In the genomic region with DNA sequence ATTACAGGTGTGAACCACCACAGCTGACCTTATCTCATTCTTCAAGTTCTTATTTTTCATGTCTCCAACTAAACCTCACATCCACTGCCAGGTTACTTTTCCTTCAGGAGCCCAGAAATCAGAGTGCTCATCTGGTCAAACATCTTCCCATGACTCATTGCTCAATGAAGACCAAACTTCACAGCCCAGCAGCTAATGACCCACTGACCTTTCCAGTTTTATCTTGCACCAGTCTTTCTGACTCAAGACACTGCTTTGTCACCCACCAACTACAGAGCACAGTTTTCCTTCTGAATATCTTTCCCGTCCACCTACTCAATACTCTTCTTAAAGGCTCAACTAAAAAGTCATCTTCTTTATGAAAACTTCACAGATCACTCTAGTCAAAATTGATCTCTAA, we compare ENCODE assay signal across 19 cellular contexts.
DNase-seq lines count a peak whose midpoint lies in the region; ATAC-seq, FAIRE-seq and TF ChIP-seq lines count a peak whose summit lies in the region.
"Had no signal": no experiment of that assay in that cellular context is flagged by ENCODE, and none has a peak within 500 bp of the region (broad histone marks: within the 10 kb centered on the region; RNA-seq: fewer than 3 reads in every experiment).

No MANE protein-coding gene starts in this region.

- H3K27me3 Mint-ChIP-seq in neural progenitor cell (ENCODE audit: insufficient read depth, low read depth), result peaks cover 2% of the 10 kb centered on the region
- H3K27me3 Mint-ChIP-seq: CD4-positive, alpha-beta T cell had no signal

- no peak overlapping the region for H3K4me2 ChIP-seq in A549
- no peak overlapping the region for H3K4me2 ChIP-seq in neural progenitor cell

- no peak overlapping the region for H3K27ac Mint-ChIP-seq in neural progenitor cell
- H3K27ac Mint-ChIP-seq: activated T-helper 2 cell treated with anti-CD3 and anti-CD28 coated beads, Interferon-gamma antibody, Interleukin-2, Interleukin-4, amounts not matched to agents 10 μg/mL and 5 μg/mL and 100 μg/mL, durations not matched to agents 14 hours and 24 hours and 36 hours; CD4-positive, alpha-beta T cell; endodermal cell; T-helper 2 cell treated with Interferon-gamma antibody and Interleukin-4, amounts not matched to agents 5 μg/mL and 100 μg/mL, for 36 hours had no signal

- intact Hi-C loops in transverse colon (cut with DNase I; ENCODE audit: low total_unique reads), result no loop called here

- CTCF ChIA-PET in A549 (lab: Yijun Ruan, JAX), result interaction anchor here (0.6 kb wide), 1 partner anchor 615 kb away, joined by 3 read pairs; no protein-coding TSS in a partner anchor

- no peak for FAIRE-seq in A549 (lab: Jason Lieb, UNC)

- TF ChIP-seq CTCF in A549 (IDR thresholded peaks at IDR 0.05) (no peak), astrocyte of the spinal cord (IDR thresholded peaks at IDR 0.05; ENCODE audit: low read depth, low read length) (no peak), kidney epithelial cell (IDR thresholded peaks at IDR 0.05; ENCODE audit: insufficient read depth, low read length, poor library complexity, severe bottlenecking) (no peak), neural progenitor cell (IDR thresholded peaks at IDR 0.05) (no peak), transverse colon (IDR thresholded peaks at IDR 0.05) (no peak)

- H3K9me3 Mint-ChIP-seq in neural progenitor cell, result no peaks in the 10 kb centered on the region
- H3K9me3 Mint-ChIP-seq: activated T-helper 2 cell treated with anti-CD3 and anti-CD28 coated beads, Interferon-gamma antibody, Interleukin-2, Interleukin-4, amounts not matched to agents 10 μg/mL and 5 μg/mL and 100 μg/mL, durations not matched to agents 14 hours and 24 hours and 36 hours; T-helper 2 cell treated with Interferon-gamma antibody and Interleukin-4, amounts not matched to agents 5 μg/mL and 100 μg/mL, for 36 hours had no signal

- no peak overlapping the region for H3K4me3 Mint-ChIP-seq in neural progenitor cell
- H3K4me3 Mint-ChIP-seq: CD4-positive, alpha-beta T cell; endodermal cell; T-helper 2 cell treated with Interferon-gamma antibody and Interleukin-4, amounts not matched to agents 5 μg/mL and 100 μg/mL, for 36 hours had no signal

- POLR2A ChIA-PET in A549 (lab: Yijun Ruan, JAX), result no interaction called here

- H3K27ac ChIP-seq in A549 (no peak overlapping the region), neural progenitor cell (no peak overlapping the region), transverse colon (no peak overlapping the region)
- H3K27ac ChIP-seq: adrenal gland, gastroesophageal sphincter, stomach had no signal

- TF ChIP-seq EP300 in A549 (IDR thresholded peaks at IDR 0.05) (no peak), transverse colon (IDR thresholded peaks at IDR 0.05; ENCODE audit: low read depth) (no peak)

- TF ChIP-seq POLR2A in A549 (IDR thresholded peaks at IDR 0.05; ENCODE audit: low read length) (no peak), transverse colon (IDR thresholded peaks at IDR 0.05) (no peak)

- no peak overlapping the region for H3K9ac ChIP-seq in neural progenitor cell

- ATAC-seq in A549, result no peak

- H2AFZ ChIP-seq in neural progenitor cell (replicated peaks), result no peak overlapping the region

- H3K36me3 Mint-ChIP-seq in neural progenitor cell, result peaks cover 10% of the 10 kb centered on the region

- DNase-seq in A549 (ENCODE audit: low read depth in 1 of 2, low spot score in 1 of 2) (peak in 1 of 2 experiments; percentile 27), HCEC 1CT (peak; percentile 26), astrocyte of the spinal cord (ENCODE audit: low read depth, low spot score) (peak; percentile 16), kidney epithelial cell (ENCODE audit: low read depth) (peak; percentile 16), SHP77 treated with DMSO at 0.1 percent for 48 hours (lab: John Stamatoyannopoulos, UW) (no peak), neural progenitor cell (ENCODE audit: low spot score) (no peak), transverse colon (no peak), MG63 (no peak)
- DNase-seq: activated CD4-positive, CD25-positive, alpha-beta regulatory T cell treated with anti-CD3 and anti-CD28 coated beads, Interleukin-2, amount 50 U/mL, for 72 hours; CD4-positive, alpha-beta T cell; endodermal cell; NCI-H187; NCI-H446 treated with DMSO at 0.1 percent for 48 hours; stimulated activated CD4-positive, alpha-beta T cell treated with anti-CD3 and anti-CD28 coated beads, Interleukin-12 subunit alpha, Interleukin-12 subunit beta, amount 100 ng/mL, for 4 hours; stomach had no signal

- WGBS in A549 (ENCODE audit: missing lambda C conversion rate), result 76% methylated on average over 1 of the region's 1 CpG
- WGBS in transverse colon (ENCODE audit: low coverage in 1 of 2), 2 donors, result 100% methylated on average over 1 of the region's 1 CpG

- H3K4me3 ChIP-seq in A549 (no peak overlapping the region), astrocyte of the spinal cord (ENCODE audit: low read depth, low read length) (no peak overlapping the region), kidney epithelial cell (ENCODE audit: low read depth, low read length) (no peak overlapping the region), neural progenitor cell (no peak overlapping the region), transverse colon (no peak overlapping the region), MG63 (no peak overlapping the region)
- H3K4me3 ChIP-seq: adrenal gland, gastroesophageal sphincter, stomach had no signal

- in situ Hi-C loops in astrocyte of the spinal cord (cut with HindIII; ENCODE audit: low sequenced_read_pairs), result no loop called here
- in situ Hi-C loops in transverse colon (cut with MboI; ENCODE audit: low pct_ligation_motif_present in 1 of 4, low pct_unique_long_range_greater_than_20kb in 1 of 4, low sequenced_read_pairs in 3 of 4), result no loop called here

- no peaks in the 10 kb centered on the region for H3K27me3 ChIP-seq in kidney epithelial cell (ENCODE audit: control insufficient read depth, insufficient read depth, low read length)
- H3K27me3 ChIP-seq in neural progenitor cell, result no peaks in the 10 kb centered on the region
- H3K27me3 ChIP-seq in transverse colon, result no peaks in the 10 kb centered on the region
- no peaks in the 10 kb centered on the region for H3K27me3 ChIP-seq in MG63
- H3K27me3 ChIP-seq: adrenal gland, gastroesophageal sphincter, stomach had no signal

- H3K4me1 ChIP-seq in A549, result peaks cover 8% of the 10 kb centered on the region; the same call in 1 of the 3 replicates
- peaks cover 4% of the 10 kb centered on the region for H3K4me1 ChIP-seq in neural progenitor cell
- H3K4me1 ChIP-seq in transverse colon, result no peaks in the 10 kb centered on the region
- H3K4me1 ChIP-seq: adrenal gland, stomach had no signal

- H3F3A ChIP-seq in neural progenitor cell (ENCODE audit: low read depth), result no peaks in the 10 kb centered on the region

- no peak for TF ChIP-seq RAD21 in A549 (conservative IDR thresholded peaks at IDR 0.05 in 1 of 2, IDR thresholded peaks at IDR 0.05 in 1 of 2)

- no peaks in the 10 kb centered on the region for H4K20me1 ChIP-seq in neural progenitor cell (ENCODE audit: low read depth)

- no peaks in the 10 kb centered on the region for H3K36me3 ChIP-seq in kidney epithelial cell (ENCODE audit: control insufficient read depth, insufficient read depth, low read length)
- H3K36me3 ChIP-seq in neural progenitor cell, result no peaks in the 10 kb centered on the region
- no peaks in the 10 kb centered on the region for H3K36me3 ChIP-seq in transverse colon
- H3K36me3 ChIP-seq in MG63, result no peaks in the 10 kb centered on the region; the same call in 1 of the 2 replicates
- H3K36me3 ChIP-seq: adrenal gland had no signal

- no peaks in the 10 kb centered on the region for H3K4me1 Mint-ChIP-seq in neural progenitor cell

- H3K79me2 ChIP-seq in neural progenitor cell (ENCODE audit: low read depth), result no peaks in the 10 kb centered on the region

- H3K9me3 ChIP-seq in A549 (no peaks in the 10 kb centered on the region), neural progenitor cell (ENCODE audit: low read depth) (no peaks in the 10 kb centered on the region), transverse colon (no peaks in the 10 kb centered on the region), MG63 (no peaks in the 10 kb centered on the region)
- H3K9me3 ChIP-seq: adrenal gland, gastroesophageal sphincter, stomach had no signal

TF ChIP-seq in A549, 52 proteins besides CTCF, POLR2A, EP300 and RAD21:
- TF ChIP-seq EHMT2 (IDR thresholded peaks at IDR 0.05; ENCODE audit: low read depth) (no peak), FOSL2 (IDR thresholded peaks at IDR 0.05) (no peak), FOSL2 (CRISPR knock-in tag; IDR thresholded peaks at IDR 0.05) (peak; percentile 13; the same call in 1 of the 2 replicates), RCOR1 (IDR thresholded peaks at IDR 0.05; ENCODE audit: low read depth, low read length) (no peak)

Comparison
In these comparisons a context has a peak if more than half of its experiments do, and no peak if none do; other contexts are left out.
1. DNase-seq: peak in HCEC 1CT (single experiment), astrocyte of the spinal cord (single experiment) and kidney epithelial cell (single experiment); none in SHP77 treated with DMSO at 0.1 percent for 48 hours (single experiment), neural progenitor cell (single experiment), transverse colon (single experiment) and MG63 (single experiment).